1 cellular context compared by ENCODE assay signal in the genomic region with DNA sequence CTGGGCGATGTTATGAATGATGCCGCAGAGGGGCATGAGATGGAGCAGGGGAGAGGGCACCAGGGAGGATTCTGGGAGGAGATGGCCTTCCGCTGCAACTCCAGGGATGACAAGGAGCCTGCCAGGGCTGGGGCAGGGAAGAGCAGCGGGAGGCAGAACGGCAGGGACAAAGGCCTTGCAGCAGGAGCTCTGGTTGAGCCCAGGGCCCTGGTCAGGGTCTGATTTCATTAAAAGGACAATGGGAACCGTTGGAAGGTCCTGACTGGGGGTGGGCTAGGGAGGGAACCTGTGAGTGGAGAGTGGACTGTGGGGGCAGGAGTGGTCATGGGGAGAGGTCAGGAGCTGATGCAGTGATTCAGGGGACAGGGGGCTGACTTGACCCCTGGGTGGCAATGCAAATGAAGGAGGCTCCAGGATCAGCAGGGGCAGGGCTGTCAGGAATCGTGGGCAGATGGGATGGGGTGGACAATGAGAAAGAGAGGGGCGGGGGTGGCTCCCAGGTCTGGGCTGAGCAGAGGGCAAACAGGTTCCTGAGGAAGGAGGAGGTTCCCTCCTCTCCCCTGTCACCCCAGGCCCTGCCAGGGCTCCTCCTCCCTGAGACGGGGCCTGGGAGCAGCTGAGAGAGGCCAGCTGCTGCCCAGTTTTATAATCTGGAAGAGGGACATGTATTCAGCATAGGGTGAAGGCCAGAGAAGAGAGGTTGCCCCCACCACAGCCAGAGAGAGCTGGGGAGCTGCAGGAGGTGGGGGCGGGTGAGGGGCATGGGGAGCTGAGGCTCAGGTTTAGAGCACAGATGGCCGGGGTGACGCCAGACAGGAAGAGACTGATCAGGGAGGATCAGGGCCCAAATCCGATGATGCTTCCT.
TF ChIP-seq lines count a peak whose summit lies in the region.

No MANE protein-coding gene starts in this region.

TF ChIP-seq in GM23338, 12 proteins besides CTCF, POLR2A, EP300 and RAD21:
- no peak for TF ChIP-seq EZH2 (IDR thresholded peaks at IDR 0.05; ENCODE audit: low read depth, unreplicated experiment)
- TF ChIP-seq ZNF331 (CRISPR knock-in tag; IDR thresholded peaks at IDR 0.05; ENCODE audit: low read depth), result no peak
- no peak for TF ChIP-seq POLR2AphosphoS5 (IDR thresholded peaks at IDR 0.05; ENCODE audit: low read depth)
- no peak for TF ChIP-seq NANOG (IDR thresholded peaks at IDR 0.05; ENCODE audit: borderline replicate concordance)
